8 cellular contexts compared by ENCODE assay signal in the genomic region with DNA sequence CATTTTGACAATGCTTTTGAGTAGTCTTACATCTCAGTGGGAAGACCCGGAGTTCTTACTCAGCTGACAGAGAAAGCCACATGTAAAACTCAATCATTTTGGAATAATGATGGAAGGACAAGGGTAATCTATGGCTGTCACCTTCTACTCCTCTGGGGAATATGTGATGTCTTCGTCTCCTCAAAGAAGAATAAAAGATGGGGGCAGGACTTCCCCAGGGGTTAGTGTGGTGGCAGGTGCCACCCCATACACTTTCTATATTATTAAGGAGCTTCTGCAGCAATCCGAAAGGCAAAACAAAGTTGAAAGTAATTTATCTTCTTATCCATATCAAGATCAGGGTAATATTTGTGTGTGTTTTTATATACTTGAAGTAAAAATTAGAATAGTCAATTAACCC.
"Had no signal": no experiment of that assay in that cellular context is flagged by ENCODE, and none has a peak within 500 bp of the region (broad histone marks: within the 10 kb centered on the region; RNA-seq: fewer than 3 reads in every experiment).

No MANE protein-coding gene starts in this region.

- FAIRE-seq: HepG2 had no signal

- H3K27ac Mint-ChIP-seq: HFFc6, IgD-negative memory B cell had no signal

- H3K4me3 Mint-ChIP-seq: HFFc6 had no signal

- H3K27me3 Mint-ChIP-seq: IgD-negative memory B cell had no signal

- H3K9me3 ChIP-seq: HAP-1 had no signal

- H3K27ac ChIP-seq: HL-60 had no signal

- H3K36me3 ChIP-seq: HAP-1 had no signal

- H3K4me1 ChIP-seq: HAP-1 had no signal

- ATAC-seq: HCT116, HepG2 had no signal

- DNase-seq: GOT3, HFFc6, KBM-7 had no signal

- H3K4me3 ChIP-seq: HAP-1 had no signal

- H3K9me3 Mint-ChIP-seq: HFFc6, IgD-negative memory B cell had no signal
